8 cellular contexts compared by ENCODE assay signal in the genomic region with DNA sequence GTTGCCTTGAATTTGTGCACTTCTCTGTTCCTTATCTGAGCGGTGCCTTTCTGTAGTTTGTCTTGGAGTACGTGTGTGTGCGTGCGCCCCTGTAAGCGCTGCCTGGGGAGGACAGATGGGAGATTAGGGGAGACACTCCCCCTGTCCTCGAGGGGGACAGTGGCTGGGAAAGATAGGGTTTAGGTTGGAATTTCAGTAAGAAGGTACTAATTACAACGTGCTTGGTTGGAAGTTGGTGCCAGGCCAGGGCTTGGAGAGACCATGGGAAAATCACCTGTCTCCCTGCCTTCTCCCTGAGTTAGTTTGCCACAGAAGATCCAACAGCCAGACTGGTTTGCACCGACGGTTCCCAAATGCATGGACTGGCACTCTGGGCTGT.
A peak's percentile ranks its signal among the peaks of the same experiment; 100 is the strongest.
DNase-seq lines count a peak whose midpoint lies in the region; ATAC-seq and TF ChIP-seq lines count a peak whose summit lies in the region.

No MANE protein-coding gene starts in this region.

- H3K9me3 ChIP-seq in MG63 (no peaks in the 10 kb centered on the region), upper lobe of left lung (no peaks in the 10 kb centered on the region)

- peaks cover 6% of the 10 kb centered on the region for H3K36me3 ChIP-seq in MG63
- peaks cover 9 to 30% (median 15%) of the 10 kb centered on the region in 4 donors for H3K36me3 ChIP-seq in upper lobe of left lung

- peak overlapping the region; percentile 82 for H3K4me3 Mint-ChIP-seq in chondrocyte (ENCODE audit: unreplicated experiment)

- peak overlapping the region; percentile 96 for H3K27ac Mint-ChIP-seq in chondrocyte (ENCODE audit: unreplicated experiment)

- H3K4me1 ChIP-seq in upper lobe of left lung = peaks cover 46 to 50% (median 47%) of the 10 kb centered on the region in 4 donors

- no peaks in the 10 kb centered on the region for H3K27me3 Mint-ChIP-seq in chondrocyte (ENCODE audit: low read depth)

- no peak for TF ChIP-seq EP300 in upper lobe of left lung (IDR thresholded peaks at IDR 0.05)

- 21 to 24% methylated on average over 9 of the region's 9 CpGs for WGBS in upper lobe of left lung, 2 donors

- TF ChIP-seq POLR2A in upper lobe of left lung (IDR thresholded peaks at IDR 0.05) = no peak

- H3K36me3 Mint-ChIP-seq in chondrocyte (ENCODE audit: low read depth) = peaks cover 2% of the 10 kb centered on the region

- ATAC-seq in GM21515 (IDR thresholded peaks at IDR 0.05; ENCODE audit: unreplicated experiment) (peak; percentile 14), upper lobe of left lung (ENCODE audit: low FRiP score in 2 of 2) (peak; percentile 21 to 37)

- no peaks in the 10 kb centered on the region for H3K9me3 Mint-ChIP-seq in chondrocyte (ENCODE audit: low read depth)

- H3K27me3 ChIP-seq in MG63 (no peaks in the 10 kb centered on the region), upper lobe of left lung (no peaks in the 10 kb centered on the region)

- peaks cover 74% of the 10 kb centered on the region for H3K4me1 Mint-ChIP-seq in chondrocyte (ENCODE audit: low read depth)

- H3K4me3 ChIP-seq in MG63 = peak overlapping the region; percentile 29
- H3K4me3 ChIP-seq in upper lobe of left lung = peak overlapping the region; percentile 49 to 57 (median 50)

- DNase-seq in CMK (ENCODE audit: low read depth) = peak; percentile 30
- DNase-seq in MG63 = no peak
- no peak for DNase-seq in chondrocyte (ENCODE audit: low spot score)
- DNase-seq in medulla oblongata (ENCODE audit: extremely low spot score) = peak; percentile 65
- DNase-seq in upper lobe of left lung = no peak
- DNase-seq in AG20443 (ENCODE audit: low spot score) = no peak
- no peak for DNase-seq in NK-92 treated with Interleukin-12 subunit alpha and Interleukin-12 subunit beta, amount 100 ng/mL, for 24 hours (lab: John Stamatoyannopoulos, UW)

- TF ChIP-seq CTCF in chondrocyte (IDR thresholded peaks at IDR 0.05) = no peak
- TF ChIP-seq CTCF in upper lobe of left lung (IDR thresholded peaks at IDR 0.05) = no peak

- peak overlapping the region; percentile 81 to 87 (median 86) for H3K27ac ChIP-seq in upper lobe of left lung

Comparison
In these comparisons a context has a peak if more than half of its experiments do, and no peak if none do; other contexts are left out.
1. DNase-seq: peak in CMK (single experiment) and medulla oblongata (single experiment); none in MG63 (single experiment), chondrocyte (single experiment), upper lobe of left lung (0 of 2), AG20443 (single experiment) and NK-92 treated with Interleukin-12 subunit alpha and Interleukin-12 subunit beta, amount 100 ng/mL, for 24 hours (single experiment).